In the genomic region with DNA sequence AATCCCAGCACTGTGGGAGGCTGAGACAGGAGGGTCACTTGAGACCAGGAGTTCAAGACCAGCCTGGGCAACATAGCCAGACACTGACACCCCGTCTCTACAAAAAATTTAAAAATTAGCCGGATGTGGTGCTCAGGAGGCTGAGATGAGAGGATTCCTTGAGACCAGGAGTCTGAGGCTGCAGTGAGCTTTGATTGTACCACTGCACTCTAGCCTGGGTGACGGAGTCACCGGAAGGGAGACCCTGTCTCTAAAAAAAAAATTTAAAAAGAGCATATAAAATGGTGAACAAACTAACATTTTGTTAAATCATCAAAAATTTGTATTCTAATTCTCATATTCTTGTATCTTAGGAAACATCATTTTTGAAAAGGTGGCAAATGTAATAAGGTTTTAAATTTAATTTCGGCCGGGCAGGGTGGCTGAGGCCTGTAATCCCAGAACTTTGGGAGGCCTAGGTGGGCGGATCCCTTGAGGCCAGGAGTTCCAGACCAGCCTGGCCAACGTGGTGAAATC, we compare ENCODE assay signal across 12 cellular contexts. TPM values are rescaled to one million over a fixed set of nuclear protein-coding genes. Genes with fewer than 3 reads are reported as not detected.
DNase-seq lines count a peak whose midpoint lies in the region; ATAC-seq and TF ChIP-seq lines count a peak whose summit lies in the region.
"Had no signal": no experiment of that assay in that cellular context is flagged by ENCODE, and none has a peak within 500 bp of the region (broad histone marks: within the 10 kb centered on the region; RNA-seq: fewer than 3 reads in every experiment).

No MANE protein-coding gene starts in this region.

- H3K79me2 ChIP-seq in SU-DHL-6 (ENCODE audit: insufficient read depth, low read length), result no peaks in the 10 kb centered on the region

- H3K9me2 ChIP-seq in SU-DHL-6 (replicated peaks; ENCODE audit: insufficient read depth, low read length), result no peaks in the 10 kb centered on the region

- peak overlapping the region; percentile 90 for H2AFZ ChIP-seq in SU-DHL-6 (ENCODE audit: low read depth, low read length, severe bottlenecking)

- no peaks in the 10 kb centered on the region for H4K20me1 ChIP-seq in SU-DHL-6 (ENCODE audit: low read depth, low read length)

- no peaks in the 10 kb centered on the region for H3K9me3 Mint-ChIP-seq in CD8-positive, alpha-beta memory T cell
- no peaks in the 10 kb centered on the region for H3K9me3 Mint-ChIP-seq in immature natural killer cell

- CTCF ChIA-PET in A673 (lab: Charles Lee), result interaction anchor here (0.6 to 2.9 kb wide), 16 partner anchors 7 to 432 kb away, joined by 3 to 112 read pairs (median 4); a partner anchor contains a TSS
- CTCF ChIA-PET in CD8-positive, alpha-beta memory T cell (lab: Charles Lee), result interaction anchor here (0.6 to 6.1 kb wide), 59 partner anchors 8 to 990 kb away, joined by 3 to 202 read pairs (median 4); no protein-coding TSS in a partner anchor

- ATAC-seq in mucosa of descending colon, result no peak

- H3K27ac ChIP-seq in A673 (ENCODE audit: low read depth, low read length, poor library complexity, severe bottlenecking) (peak overlapping the region; percentile 73), SU-DHL-6 (ENCODE audit: low read depth, low read length) (no peak overlapping the region)
- H3K27ac ChIP-seq in CD8-positive, alpha-beta memory T cell (ENCODE audit: low read depth, low read length), result no peak overlapping the region
- H3K27ac ChIP-seq: psoas muscle, thoracic aorta had no signal

- TSS peak; percentile 96 for BruUV-seq in A673 (replicated peaks; lab: Mats Ljungman, UMichigan)

- peaks cover 8% of the 10 kb centered on the region for H3K4me1 ChIP-seq in A673 (ENCODE audit: insufficient read depth, low read length, poor library complexity, severe bottlenecking)
- no peaks in the 10 kb centered on the region for H3K4me1 ChIP-seq in CD8-positive, alpha-beta memory T cell (ENCODE audit: insufficient read depth, low read length)
- H3K4me1 ChIP-seq in mucosa of descending colon (ENCODE audit: low read depth), result no peaks in the 10 kb centered on the region
- H3K4me1 ChIP-seq: BE2C, psoas muscle had no signal

- intact Hi-C loops in A673 (cut with micrococcal nuclease; ENCODE audit: unreplicated experiment) (loop anchor here (2.0 to 5.0 kb wide), 2 partner anchors 216 to 269 kb away; no protein-coding TSS in a partner anchor), mucosa of descending colon (cut with DNase I, micrococcal nuclease) (loop anchor here in 1 of 2 donors (5.0 kb wide), 2 partner anchors 234 to 359 kb away; a partner anchor contains a TSS), posterior vena cava (cut with DNase I) (loop anchor here in 1 of 2 donors (10.0 kb wide), 1 partner anchor 494 kb away; a partner anchor contains a TSS)

- no peaks in the 10 kb centered on the region for H3K36me3 ChIP-seq in A673 (ENCODE audit: insufficient read depth, low read length, poor library complexity, severe bottlenecking)
- no peaks in the 10 kb centered on the region for H3K36me3 ChIP-seq in CD8-positive, alpha-beta memory T cell (ENCODE audit: insufficient read depth, low read length)
- H3K36me3 ChIP-seq in SU-DHL-6 (ENCODE audit: low read length), result no peaks in the 10 kb centered on the region
- no peaks in the 10 kb centered on the region for H3K36me3 ChIP-seq in mucosa of descending colon (ENCODE audit: low read depth)
- H3K36me3 ChIP-seq: BE2C, thoracic aorta had no signal

- H3K4me2 ChIP-seq in SU-DHL-6 (ENCODE audit: low read depth, low read length, poor library complexity, severe bottlenecking), result no peak overlapping the region

- H3K36me3 Mint-ChIP-seq in CD8-positive, alpha-beta memory T cell, result no peaks in the 10 kb centered on the region
- no peaks in the 10 kb centered on the region for H3K36me3 Mint-ChIP-seq in immature natural killer cell

- H3K9me3 ChIP-seq in A673 (ENCODE audit: low read depth, low read length, poor library complexity, severe bottlenecking) (peaks cover 6% of the 10 kb centered on the region), SU-DHL-6 (ENCODE audit: insufficient read depth, low read length) (no peaks in the 10 kb centered on the region), mucosa of descending colon (no peaks in the 10 kb centered on the region)
- H3K9me3 ChIP-seq in CD8-positive, alpha-beta memory T cell (ENCODE audit: low read length), result no peaks in the 10 kb centered on the region
- H3K9me3 ChIP-seq: BE2C, psoas muscle, thoracic aorta had no signal

- H3K9ac ChIP-seq in SU-DHL-6 (ENCODE audit: low read length), result no peak overlapping the region

- peak overlapping the region in 5 of 8 donors; percentile 13 to 78 (median 21) for H3K27ac Mint-ChIP-seq in CD8-positive, alpha-beta memory T cell
- H3K27ac Mint-ChIP-seq in immature natural killer cell, result peak overlapping the region in 3 of 6 donors; percentile 32 to 62 (median 37)

- H3K27me3 Mint-ChIP-seq in CD8-positive, alpha-beta memory T cell, result peaks cover 8 to 10% of the 10 kb centered on the region in 2 donors
- H3K27me3 Mint-ChIP-seq in immature natural killer cell (ENCODE audit: low read depth in 3 of 3), result peaks cover 0 to 4% (median 3%) of the 10 kb centered on the region in 3 donors

- H3F3A ChIP-seq in SU-DHL-6 (ENCODE audit: insufficient read depth), result no peaks in the 10 kb centered on the region

- no peak for TF ChIP-seq CTCF in A673 (conservative IDR thresholded peaks at IDR 0.05; ENCODE audit: low read depth, low read length)
- TF ChIP-seq CTCF in SU-DHL-6 (IDR thresholded peaks at IDR 0.05; ENCODE audit: insufficient read depth, low read length, poor library complexity, severe bottlenecking), result no peak
- no peak for TF ChIP-seq CTCF in mucosa of descending colon (IDR thresholded peaks at IDR 0.05)

- H3K27me3 ChIP-seq in A673 (replicated peaks; ENCODE audit: insufficient read depth, low read depth, low read length, poor library complexity), result no peaks in the 10 kb centered on the region
- no peaks in the 10 kb centered on the region for H3K27me3 ChIP-seq in CD8-positive, alpha-beta memory T cell (ENCODE audit: insufficient read depth, low read length, poor library complexity, severe bottlenecking)
- H3K27me3 ChIP-seq in SU-DHL-6 (ENCODE audit: low read length), result no peaks in the 10 kb centered on the region
- H3K27me3 ChIP-seq: BE2C had no signal

- peaks cover 5 to 7% (median 5%) of the 10 kb centered on the region in 3 donors for H3K4me1 Mint-ChIP-seq in CD8-positive, alpha-beta memory T cell
- peaks cover 6 to 8% of the 10 kb centered on the region in 2 donors for H3K4me1 Mint-ChIP-seq in immature natural killer cell

- H3K4me3 ChIP-seq in A673 (ENCODE audit: low read depth, low read length, poor library complexity, severe bottlenecking) (no peak overlapping the region), SU-DHL-6 (ENCODE audit: insufficient read depth, low read length, poor library complexity, severe bottlenecking) (no peak overlapping the region), mucosa of descending colon (no peak overlapping the region)
- no peak overlapping the region for H3K4me3 ChIP-seq in CD8-positive, alpha-beta memory T cell (ENCODE audit: low read length)

- DNase-seq in A673 (ENCODE audit: low spot score) (no peak), immature natural killer cell (no peak), cerebellar cortex (ENCODE audit: low spot score) (no peak), mucosa of descending colon (no peak), amniotic stem cell (lab: John Stamatoyannopoulos, UW) (no peak), posterior vena cava (ENCODE audit: low spot score) (no peak)
- DNase-seq in CD8-positive, alpha-beta memory T cell, result no peak

- H3K4me3 Mint-ChIP-seq in CD8-positive, alpha-beta memory T cell, result peak overlapping the region in 4 of 7 donors; percentile 64 to 78 (median 66)
- peak overlapping the region in 4 of 5 donors; percentile 59 to 77 (median 74) for H3K4me3 Mint-ChIP-seq in immature natural killer cell

- POLR2A ChIA-PET in A673 (lab: Charles Lee; ENCODE audit: low non-redundant PET), result no interaction called here
- POLR2A ChIA-PET in CD8-positive, alpha-beta memory T cell (lab: Charles Lee), result interaction anchor here (0.8 to 1.2 kb wide), 4 partner anchors 30 to 361 kb away, joined by 3 to 4 read pairs (median 3); no protein-coding TSS in a partner anchor

RNA-seq across cellular contexts. Expression of a gene that starts 27.1 kb away (rescaled TPM):
- total RNA-seq in A673 (2021) (2.7 and 4.8 TPM in 2 replicates), mucosa of descending colon (1 to 10 TPM; 1.7 to 6.4 (median 4.7) TPM), posterior vena cava (not detected)
- not detected for total RNA-seq in CD8-positive, alpha-beta memory T cell
- polyA plus RNA-seq in CD8-positive, alpha-beta memory T cell, result not detected
- not detected for polyA plus RNA-seq in immature natural killer cell
- total RNA-seq: psoas muscle, SK-MEL-5, thoracic aorta had no signal
